Comparison of ENCODE assay signal across 1 cellular context in genomic region chr18:22465859-22466602, GRCh38.
A peak's percentile ranks its signal among the peaks of the same experiment; 100 is the strongest.
TF ChIP-seq lines count a peak whose summit lies in the region.

No MANE protein-coding gene starts in this region.

TF ChIP-seq in K562, 482 proteins besides CTCF, POLR2A, EP300 and RAD21 (continued from another document and continues in another):
- TF ChIP-seq ARID4B (CRISPR knock-in tag; IDR thresholded peaks at IDR 0.05): peak; percentile 39; the same call in 1 of the 2 replicates
- TF ChIP-seq HES1 (IDR thresholded peaks at IDR 0.05; ENCODE audit: low read depth): no peak
- no peak for TF ChIP-seq ATF2 (CRISPR knock-in tag; IDR thresholded peaks at IDR 0.05)
- TF ChIP-seq FOXP1 (CRISPR knock-in tag; IDR thresholded peaks at IDR 0.05): no peak
- no peak for TF ChIP-seq NR2F6 (CRISPR knock-in tag; IDR thresholded peaks at IDR 0.05)
- TF ChIP-seq ZFP1 (CRISPR knock-in tag; IDR thresholded peaks at IDR 0.05): 0 out of 2 replicates have a peak, but pooled peaks have one; percentile 18
- no peak; the same call in 1 of the 2 replicates for TF ChIP-seq CREB3L1 (IDR thresholded peaks at IDR 0.05; ENCODE audit: borderline replicate concordance, low read depth)
- TF ChIP-seq TSHZ1 (CRISPR knock-in tag; IDR thresholded peaks at IDR 0.05): no peak
- TF ChIP-seq THAP7 (CRISPR knock-in tag; IDR thresholded peaks at IDR 0.05): no peak
- no peak for TF ChIP-seq CHD7 (IDR thresholded peaks at IDR 0.05; ENCODE audit: low read depth, low read length)
- TF ChIP-seq NUFIP1 (IDR thresholded peaks at IDR 0.05; ENCODE audit: partially characterized antibody): no peak
- no peak for TF ChIP-seq ZNF121 (CRISPR knock-in tag; conservative IDR thresholded peaks at IDR 0.05)
- no peak for TF ChIP-seq ZBTB2 (IDR thresholded peaks at IDR 0.05)
- TF ChIP-seq RBM22 (IDR thresholded peaks at IDR 0.05; ENCODE audit: low read depth, low read length, poor library complexity, severe bottlenecking): no peak
- no peak for TF ChIP-seq ETS1 (conservative IDR thresholded peaks at IDR 0.05; ENCODE audit: control insufficient read depth, low read depth, low read length)
- TF ChIP-seq HNRNPUL1 (IDR thresholded peaks at IDR 0.05; ENCODE audit: low read length): no peak
- TF ChIP-seq HDAC6 (IDR thresholded peaks at IDR 0.05; ENCODE audit: low read depth, low read length): no peak
